In the genomic region with DNA sequence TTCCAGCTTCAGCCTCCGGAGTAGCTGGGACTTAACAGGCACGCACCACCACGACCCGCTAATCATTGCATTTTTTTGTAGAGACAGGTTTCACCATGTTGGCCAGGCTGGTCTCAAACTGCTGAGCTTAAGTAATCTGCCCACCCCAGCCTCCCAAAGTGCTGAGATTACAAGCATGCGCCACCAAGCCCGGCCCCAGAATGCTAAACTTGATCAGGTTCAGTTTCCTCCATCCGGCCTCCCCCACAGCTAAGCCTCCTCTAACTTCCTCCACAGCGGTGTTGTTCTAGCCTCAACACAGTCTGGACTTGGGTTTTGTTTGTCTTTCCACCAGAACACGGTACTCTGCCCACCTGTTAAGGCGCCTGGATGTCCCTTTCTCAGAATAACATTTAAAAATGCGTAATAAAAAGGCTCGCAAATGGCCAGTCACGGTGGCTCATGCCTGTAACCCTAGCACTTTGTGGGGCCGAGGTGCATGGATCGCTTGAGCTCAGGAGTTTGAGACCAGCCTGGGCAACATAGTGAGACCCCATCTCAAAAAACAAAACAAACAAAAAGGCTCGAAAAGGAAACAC, we compare ENCODE assay signal across 8 cellular contexts. TPM values are rescaled to one million over a fixed set of nuclear protein-coding genes. Genes with fewer than 3 reads are reported as not detected.
DNase-seq lines count a peak whose midpoint lies in the region; ATAC-seq, FAIRE-seq and TF ChIP-seq lines count a peak whose summit lies in the region.

No MANE protein-coding gene starts in this region.

- in situ Hi-C loops in GM13976 (cut with MboI; ENCODE audit: low sequenced_read_pairs, unreplicated experiment): no loop called here

- POLR2A ChIA-PET in activated CD8-positive, alpha-beta T cell treated with anti-CD3 and anti-CD28 coated beads, Interleukin-2, amount 10 ng/mL, durations not matched to agents 7 days and 5 days (lab: Charles Lee): interaction anchor here (1.3 to 1.4 kb wide), 2 partner anchors 96 to 627 kb away, joined by 3 to 5 read pairs; partner anchors contain the start of genes LIN9 and SRP9

- H3K9me3 Mint-ChIP-seq in activated CD8-positive, alpha-beta T cell treated with anti-CD3 and anti-CD28 coated beads, Interleukin-2, amount 10 ng/mL, durations not matched to agents 7 days and 5 days (ENCODE audit: insufficient read depth): no peaks in the 10 kb centered on the region
- no peaks in the 10 kb centered on the region for H3K9me3 Mint-ChIP-seq in natural killer cell treated with Interleukin-12 subunit alpha and Interleukin-12 subunit beta and Interleukin-15 and Interleukin-18, amount 100 ng/mL, for 72 hours

- FAIRE-seq in HTR-8/SVneo (lab: Jason Lieb, UNC): no peak

- peak; percentile 15 for ATAC-seq in HG03432 (IDR thresholded peaks at IDR 0.05; ENCODE audit: unreplicated experiment)
- ATAC-seq in activated CD8-positive, alpha-beta T cell treated with anti-CD3 and anti-CD28 coated beads, Interleukin-2, amount 10 ng/mL, durations not matched to agents 7 days and 5 days: no peak
- no peak for ATAC-seq in natural killer cell treated with Interleukin-12 subunit alpha and Interleukin-12 subunit beta and Interleukin-15 and Interleukin-18, amount 100 ng/mL, for 72 hours

- H3K36me3 Mint-ChIP-seq in activated CD8-positive, alpha-beta T cell treated with anti-CD3 and anti-CD28 coated beads, Interleukin-2, amount 10 ng/mL, durations not matched to agents 7 days and 5 days (ENCODE audit: low read depth): peaks cover 33% of the 10 kb centered on the region
- H3K36me3 Mint-ChIP-seq in natural killer cell treated with Interleukin-12 subunit alpha and Interleukin-12 subunit beta and Interleukin-15 and Interleukin-18, amount 100 ng/mL, for 72 hours: peaks cover 13% of the 10 kb centered on the region

- peak; percentile 59 for DNase-seq in GM13976 (ENCODE audit: low spot score)
- peak; percentile 54 for DNase-seq in activated CD8-positive, alpha-beta T cell treated with anti-CD3 and anti-CD28 coated beads, Interleukin-2, amount 10 ng/mL, durations not matched to agents 7 days and 5 days
- no peak for DNase-seq in natural killer cell treated with Interleukin-12 subunit alpha and Interleukin-12 subunit beta and Interleukin-15 and Interleukin-18, amount 100 ng/mL, for 72 hours (ENCODE audit: low spot score)
- no peak for DNase-seq in HTR-8/SVneo (ENCODE audit: insufficient read length, low spot score)
- DNase-seq in NCI-H187 (lab: John Stamatoyannopoulos, UW): no peak
- no peak for DNase-seq in amniotic stem cell (lab: John Stamatoyannopoulos, UW)
- DNase-seq in DMS53 treated with DMSO at 0.1 percent for 48 hours (lab: John Stamatoyannopoulos, UW; ENCODE audit: unreplicated experiment): no peak

- peaks cover 46% of the 10 kb centered on the region for H3K4me1 Mint-ChIP-seq in activated CD8-positive, alpha-beta T cell treated with anti-CD3 and anti-CD28 coated beads, Interleukin-2, amount 10 ng/mL, durations not matched to agents 7 days and 5 days (ENCODE audit: low read depth)
- H3K4me1 Mint-ChIP-seq in natural killer cell treated with Interleukin-12 subunit alpha and Interleukin-12 subunit beta and Interleukin-15 and Interleukin-18, amount 100 ng/mL, for 72 hours (ENCODE audit: low read depth in 2 of 2): peaks cover 43 to 51% of the 10 kb centered on the region in 2 donors

- peak overlapping the region; percentile 82 for H3K27ac Mint-ChIP-seq in activated CD8-positive, alpha-beta T cell treated with anti-CD3 and anti-CD28 coated beads, Interleukin-2, amount 10 ng/mL, durations not matched to agents 7 days and 5 days
- H3K27ac Mint-ChIP-seq in natural killer cell treated with Interleukin-12 subunit alpha and Interleukin-12 subunit beta and Interleukin-15 and Interleukin-18, amount 100 ng/mL, for 72 hours: peak overlapping the region; percentile 76 to 94

- CTCF ChIA-PET in activated CD8-positive, alpha-beta T cell treated with anti-CD3 and anti-CD28 coated beads, Interleukin-2, amount 10 ng/mL, durations not matched to agents 7 days and 5 days (lab: Charles Lee): interaction anchor here (0.7 to 6.6 kb wide), 7 partner anchors 8 to 281 kb away, joined by 3 to 60 read pairs (median 4); no protein-coding TSS in a partner anchor

- no peaks in the 10 kb centered on the region for H3K27me3 Mint-ChIP-seq in activated CD8-positive, alpha-beta T cell treated with anti-CD3 and anti-CD28 coated beads, Interleukin-2, amount 10 ng/mL, durations not matched to agents 7 days and 5 days (ENCODE audit: low read depth)
- no peaks in the 10 kb centered on the region for H3K27me3 Mint-ChIP-seq in natural killer cell treated with Interleukin-12 subunit alpha and Interleukin-12 subunit beta and Interleukin-15 and Interleukin-18, amount 100 ng/mL, for 72 hours

- H3K4me3 Mint-ChIP-seq in activated CD8-positive, alpha-beta T cell treated with anti-CD3 and anti-CD28 coated beads, Interleukin-2, amount 10 ng/mL, durations not matched to agents 7 days and 5 days: peak overlapping the region; percentile 98
- peak overlapping the region; percentile 93 for H3K4me3 Mint-ChIP-seq in natural killer cell treated with Interleukin-12 subunit alpha and Interleukin-12 subunit beta and Interleukin-15 and Interleukin-18, amount 100 ng/mL, for 72 hours

- no peak for TF ChIP-seq CTCF in GM13976 (IDR thresholded peaks at IDR 0.05; ENCODE audit: borderline replicate concordance, control extremely low read depth, extremely low read depth, insufficient read depth, missing control alignments)

RNA-seq across cellular contexts. Expression of gene PARP1, which starts 2.4 kb away (rescaled TPM):
- total RNA-seq in activated CD8-positive, alpha-beta T cell treated with anti-CD3 and anti-CD28 coated beads, Interleukin-2, amount 10 ng/mL, durations not matched to agents 7 days and 5 days: 100 to 1,000 TPM; 139 to 145 TPM
- total RNA-seq in natural killer cell treated with Interleukin-12 subunit alpha and Interleukin-12 subunit beta and Interleukin-15 and Interleukin-18, amount 100 ng/mL, for 72 hours: 100 to 1,000 TPM; 138 to 246 TPM

Comparison
In these comparisons a context has a peak if more than half of its experiments do, and no peak if none do; other contexts are left out.
1. DNase-seq: peak in GM13976 (single experiment) and activated CD8-positive, alpha-beta T cell treated with anti-CD3 and anti-CD28 coated beads, Interleukin-2, amount 10 ng/mL, durations not matched to agents 7 days and 5 days (single experiment); none in natural killer cell treated with Interleukin-12 subunit alpha and Interleukin-12 subunit beta and Interleukin-15 and Interleukin-18, amount 100 ng/mL, for 72 hours (single experiment), HTR-8/SVneo (single experiment), NCI-H187 (0 of 2), amniotic stem cell (single experiment) and DMS53 treated with DMSO at 0.1 percent for 48 hours (single experiment).